Comparison of ENCODE assay signal across 1 cellular context in the genomic region with DNA sequence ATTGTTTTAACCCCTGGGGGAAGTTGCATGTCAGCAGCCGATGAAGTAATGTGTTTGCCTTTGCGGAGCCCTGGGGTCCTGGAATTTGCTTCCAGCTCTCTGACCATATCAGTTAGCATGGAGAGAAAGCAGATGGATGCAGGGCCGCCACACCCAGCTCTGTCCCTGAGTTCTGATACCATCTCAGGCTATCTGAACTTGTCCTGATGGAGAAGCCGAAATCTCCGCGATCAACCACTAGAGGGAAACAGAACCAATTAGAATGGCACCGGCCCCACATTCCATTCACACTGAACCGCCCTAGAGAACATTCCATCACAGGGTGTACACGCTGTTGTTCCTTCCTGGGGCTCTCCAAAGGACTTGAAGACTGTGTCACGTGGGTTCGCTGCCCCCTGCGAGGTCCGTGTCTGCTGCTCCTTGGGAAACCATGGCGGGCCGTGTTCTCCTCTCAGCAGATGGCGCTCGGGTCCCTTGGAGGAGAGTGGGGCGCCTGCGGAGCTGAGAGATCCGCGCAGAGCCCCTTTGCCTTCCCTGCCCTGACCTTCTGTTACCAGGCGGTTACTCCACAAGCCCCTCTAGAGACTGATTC.
A peak's percentile ranks its signal among the peaks of the same experiment; 100 is the strongest.
TF ChIP-seq lines count a peak whose summit lies in the region.

No MANE protein-coding gene starts in this region.

TF ChIP-seq in HepG2, 621 proteins besides CTCF, POLR2A, EP300 and RAD21 (continued from another document and continues in another):
- TF ChIP-seq, protein P1, sequence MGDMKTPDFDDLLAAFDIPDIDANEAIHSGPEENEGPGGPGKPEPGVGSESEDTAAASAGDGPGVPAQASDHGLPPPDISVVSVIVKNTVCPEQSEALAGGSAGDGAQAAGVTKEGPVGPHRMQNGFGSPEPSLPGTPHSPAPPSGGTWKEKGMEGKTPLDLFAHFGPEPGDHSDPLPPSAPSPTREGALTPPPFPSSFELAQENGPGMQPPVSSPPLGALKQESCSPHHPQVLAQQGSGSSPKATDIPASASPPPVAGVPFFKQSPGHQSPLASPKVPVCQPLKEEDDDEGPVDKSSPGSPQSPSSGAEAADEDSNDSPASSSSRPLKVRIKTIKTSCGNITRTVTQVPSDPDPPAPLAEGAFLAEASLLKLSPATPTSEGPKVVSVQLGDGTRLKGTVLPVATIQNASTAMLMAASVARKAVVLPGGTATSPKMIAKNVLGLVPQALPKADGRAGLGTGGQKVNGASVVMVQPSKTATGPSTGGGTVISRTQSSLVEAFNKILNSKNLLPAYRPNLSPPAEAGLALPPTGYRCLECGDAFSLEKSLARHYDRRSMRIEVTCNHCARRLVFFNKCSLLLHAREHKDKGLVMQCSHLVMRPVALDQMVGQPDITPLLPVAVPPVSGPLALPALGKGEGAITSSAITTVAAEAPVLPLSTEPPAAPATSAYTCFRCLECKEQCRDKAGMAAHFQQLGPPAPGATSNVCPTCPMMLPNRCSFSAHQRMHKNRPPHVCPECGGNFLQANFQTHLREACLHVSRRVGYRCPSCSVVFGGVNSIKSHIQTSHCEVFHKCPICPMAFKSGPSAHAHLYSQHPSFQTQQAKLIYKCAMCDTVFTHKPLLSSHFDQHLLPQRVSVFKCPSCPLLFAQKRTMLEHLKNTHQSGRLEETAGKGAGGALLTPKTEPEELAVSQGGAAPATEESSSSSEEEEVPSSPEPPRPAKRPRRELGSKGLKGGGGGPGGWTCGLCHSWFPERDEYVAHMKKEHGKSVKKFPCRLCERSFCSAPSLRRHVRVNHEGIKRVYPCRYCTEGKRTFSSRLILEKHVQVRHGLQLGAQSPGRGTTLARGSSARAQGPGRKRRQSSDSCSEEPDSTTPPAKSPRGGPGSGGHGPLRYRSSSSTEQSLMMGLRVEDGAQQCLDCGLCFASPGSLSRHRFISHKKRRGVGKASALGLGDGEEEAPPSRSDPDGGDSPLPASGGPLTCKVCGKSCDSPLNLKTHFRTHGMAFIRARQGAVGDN (CRISPR knock-in tag; IDR thresholded peaks at IDR 0.05) = peak; percentile 82
- TF ChIP-seq BORCS8-MEF2B (CRISPR knock-in tag; IDR thresholded peaks at IDR 0.05) (0 out of 2 replicates have a peak, but pooled peaks have one; percentile 49), GTF2F1 (IDR thresholded peaks at IDR 0.05; ENCODE audit: low read length) (no peak), ARNTL (CRISPR knock-in tag; IDR thresholded peaks at IDR 0.05) (no peak), ZNF614 (CRISPR knock-in tag; IDR thresholded peaks at IDR 0.05; ENCODE audit: borderline replicate concordance) (no peak), HOXA5 (CRISPR knock-in tag; IDR thresholded peaks at IDR 0.05) (no peak), MIXL1 (CRISPR knock-in tag; IDR thresholded peaks at IDR 0.05) (peak; percentile 84), ZNF598 (CRISPR knock-in tag; IDR thresholded peaks at IDR 0.05; ENCODE audit: borderline replicate concordance) (peak; percentile 81; the same call in 1 of the 2 replicates), AHDC1 (CRISPR knock-in tag; IDR thresholded peaks at IDR 0.05; ENCODE audit: borderline replicate concordance) (no peak), ZNF678 (CRISPR knock-in tag; IDR thresholded peaks at IDR 0.05) (no peak), ASH2L (IDR thresholded peaks at IDR 0.05; ENCODE audit: insufficient read length, low read depth, low read length) (no peak), ZNF543 (CRISPR knock-in tag; IDR thresholded peaks at IDR 0.05) (no peak), ZNF747 (CRISPR knock-in tag; IDR thresholded peaks at IDR 0.05; ENCODE audit: borderline replicate concordance) (peak; percentile 45; the same call in 1 of the 2 replicates), ZNF432 (CRISPR knock-in tag; IDR thresholded peaks at IDR 0.05; ENCODE audit: borderline replicate concordance) (no peak), ZNF670 (CRISPR knock-in tag; IDR thresholded peaks at IDR 0.05; ENCODE audit: borderline replicate concordance) (no peak), ZNF788 (CRISPR knock-in tag; IDR thresholded peaks at IDR 0.05; ENCODE audit: borderline replicate concordance) (peak; percentile 57; the same call in 1 of the 2 replicates), SETDB1 (CRISPR knock-in tag; IDR thresholded peaks at IDR 0.05; ENCODE audit: borderline replicate concordance) (peak; percentile 34; the same call in 1 of the 2 replicates), ZNF549 (CRISPR knock-in tag; IDR thresholded peaks at IDR 0.05) (no peak), FOXP1 (IDR thresholded peaks at IDR 0.05) (no peak), FOXP1 (CRISPR knock-in tag; IDR thresholded peaks at IDR 0.05) (no peak), HNF4A (CRISPR knock-in tag; IDR thresholded peaks at IDR 0.05) (0 out of 2 replicates have a peak, but pooled peaks have one; percentile 11), ZNF17 (CRISPR knock-in tag; IDR thresholded peaks at IDR 0.05) (no peak), ZNF672 (CRISPR knock-in tag; IDR thresholded peaks at IDR 0.05) (no peak), POLR2AphosphoS2 (IDR thresholded peaks at IDR 0.05; ENCODE audit: low read depth, low read length) (no peak), MTA3 (CRISPR knock-in tag; IDR thresholded peaks at IDR 0.05) (no peak), CEBPG (CRISPR knock-in tag; IDR thresholded peaks at IDR 0.05) (no peak), ADNP (CRISPR knock-in tag; IDR thresholded peaks at IDR 0.05) (no peak), GRHL1 (CRISPR knock-in tag; conservative IDR thresholded peaks at IDR 0.05) (no peak), ZFP82 (CRISPR knock-in tag; IDR thresholded peaks at IDR 0.05; ENCODE audit: borderline replicate concordance) (no peak), ZFP41 (CRISPR knock-in tag; IDR thresholded peaks at IDR 0.05; ENCODE audit: borderline replicate concordance) (no peak), CBX5 (CRISPR knock-in tag; IDR thresholded peaks at IDR 0.05; ENCODE audit: borderline replicate concordance) (peak; percentile 64; the same call in 1 of the 2 replicates), PRDM15 (CRISPR knock-in tag; IDR thresholded peaks at IDR 0.05) (no peak), SMAD9 (CRISPR knock-in tag; IDR thresholded peaks at IDR 0.05) (no peak)
- TF ChIP-seq, protein P2, sequence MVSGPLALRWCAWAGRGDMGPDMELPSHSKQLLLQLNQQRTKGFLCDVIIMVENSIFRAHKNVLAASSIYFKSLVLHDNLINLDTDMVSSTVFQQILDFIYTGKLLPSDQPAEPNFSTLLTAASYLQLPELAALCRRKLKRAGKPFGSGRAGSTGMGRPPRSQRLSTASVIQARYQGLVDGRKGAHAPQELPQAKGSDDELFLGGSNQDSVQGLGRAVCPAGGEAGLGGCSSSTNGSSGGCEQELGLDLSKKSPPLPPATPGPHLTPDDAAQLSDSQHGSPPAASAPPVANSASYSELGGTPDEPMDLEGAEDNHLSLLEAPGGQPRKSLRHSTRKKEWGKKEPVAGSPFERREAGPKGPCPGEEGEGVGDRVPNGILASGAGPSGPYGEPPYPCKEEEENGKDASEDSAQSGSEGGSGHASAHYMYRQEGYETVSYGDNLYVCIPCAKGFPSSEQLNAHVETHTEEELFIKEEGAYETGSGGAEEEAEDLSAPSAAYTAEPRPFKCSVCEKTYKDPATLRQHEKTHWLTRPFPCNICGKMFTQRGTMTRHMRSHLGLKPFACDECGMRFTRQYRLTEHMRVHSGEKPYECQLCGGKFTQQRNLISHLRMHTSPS (CRISPR knock-in tag; IDR thresholded peaks at IDR 0.05; ENCODE audit: low read depth) = peak; percentile 20; the same call in 1 of the 2 replicates
- TF ChIP-seq, protein P3, sequence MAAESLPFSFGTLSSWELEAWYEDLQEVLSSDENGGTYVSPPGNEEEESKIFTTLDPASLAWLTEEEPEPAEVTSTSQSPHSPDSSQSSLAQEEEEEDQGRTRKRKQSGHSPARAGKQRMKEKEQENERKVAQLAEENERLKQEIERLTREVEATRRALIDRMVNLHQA (CRISPR knock-in tag; IDR thresholded peaks at IDR 0.05) = no peak
- TF ChIP-seq, protein P4, sequence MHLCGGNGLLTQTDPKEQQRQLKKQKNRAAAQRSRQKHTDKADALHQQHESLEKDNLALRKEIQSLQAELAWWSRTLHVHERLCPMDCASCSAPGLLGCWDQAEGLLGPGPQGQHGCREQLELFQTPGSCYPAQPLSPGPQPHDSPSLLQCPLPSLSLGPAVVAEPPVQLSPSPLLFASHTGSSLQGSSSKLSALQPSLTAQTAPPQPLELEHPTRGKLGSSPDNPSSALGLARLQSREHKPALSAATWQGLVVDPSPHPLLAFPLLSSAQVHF (CRISPR knock-in tag; IDR thresholded peaks at IDR 0.05) = no peak
